1 cellular context compared by ENCODE assay signal in genomic region chr5:64768358-64769312, GRCh38.
TF ChIP-seq lines count a peak whose summit lies in the region.

A gene with protein sequence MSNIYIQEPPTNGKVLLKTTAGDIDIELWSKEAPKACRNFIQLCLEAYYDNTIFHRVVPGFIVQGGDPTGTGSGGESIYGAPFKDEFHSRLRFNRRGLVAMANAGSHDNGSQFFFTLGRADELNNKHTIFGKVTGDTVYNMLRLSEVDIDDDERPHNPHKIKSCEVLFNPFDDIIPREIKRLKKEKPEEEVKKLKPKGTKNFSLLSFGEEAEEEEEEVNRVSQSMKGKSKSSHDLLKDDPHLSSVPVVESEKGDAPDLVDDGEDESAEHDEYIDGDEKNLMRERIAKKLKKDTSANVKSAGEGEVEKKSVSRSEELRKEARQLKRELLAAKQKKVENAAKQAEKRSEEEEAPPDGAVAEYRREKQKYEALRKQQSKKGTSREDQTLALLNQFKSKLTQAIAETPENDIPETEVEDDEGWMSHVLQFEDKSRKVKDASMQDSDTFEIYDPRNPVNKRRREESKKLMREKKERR (plus strand): TSS chr5:64768930. CDS start chr5:64769147, 217 bp downstream.
Gene SREK1IP1 (minus strand): TSS chr5:64768691. CDS start chr5:64768517, 174 bp downstream.

TF ChIP-seq in K562, 482 proteins besides CTCF, POLR2A, EP300 and RAD21 (continued from another document and continues in another):
- 0 out of 2 replicates have a peak, but pooled peaks have one; percentile 24 for TF ChIP-seq E2F4 (CRISPR knock-in tag; IDR thresholded peaks at IDR 0.05; ENCODE audit: low read depth)
- TF ChIP-seq, protein P1, sequence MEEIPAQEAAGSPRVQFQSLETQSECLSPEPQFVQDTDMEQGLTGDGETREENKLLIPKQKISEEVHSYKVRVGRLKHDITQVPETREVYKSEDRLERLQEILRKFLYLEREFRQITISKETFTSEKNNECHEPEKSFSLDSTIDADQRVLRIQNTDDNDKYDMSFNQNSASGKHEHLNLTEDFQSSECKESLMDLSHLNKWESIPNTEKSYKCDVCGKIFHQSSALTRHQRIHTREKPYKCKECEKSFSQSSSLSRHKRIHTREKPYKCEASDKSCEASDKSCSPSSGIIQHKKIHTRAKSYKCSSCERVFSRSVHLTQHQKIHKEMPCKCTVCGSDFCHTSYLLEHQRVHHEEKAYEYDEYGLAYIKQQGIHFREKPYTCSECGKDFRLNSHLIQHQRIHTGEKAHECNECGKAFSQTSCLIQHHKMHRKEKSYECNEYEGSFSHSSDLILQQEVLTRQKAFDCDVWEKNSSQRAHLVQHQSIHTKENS (CRISPR knock-in tag; IDR thresholded peaks at IDR 0.05), result no peak
- peak; percentile 61 for TF ChIP-seq MYC (IDR thresholded peaks at IDR 0.05; ENCODE audit: low read depth, low read length)
- TF ChIP-seq MYC (CRISPR knock-in tag; IDR thresholded peaks at IDR 0.05; ENCODE audit: borderline replicate concordance, low read depth), result 0 out of 2 replicates have a peak, but pooled peaks have one; percentile 28
- no peak for TF ChIP-seq ZNF766 (CRISPR knock-in tag; conservative IDR thresholded peaks at IDR 0.05)
- TF ChIP-seq BCL6 (CRISPR knock-in tag; IDR thresholded peaks at IDR 0.05), result no peak
- no peak; a peak in 2 of 4 replicates for TF ChIP-seq HDAC1 (IDR thresholded peaks at IDR 0.05)
- TF ChIP-seq ARID1B (IDR thresholded peaks at IDR 0.05), result 0 out of 2 replicates have a peak, but pooled peaks have one; percentile 9
- TF ChIP-seq HDAC3 (IDR thresholded peaks at IDR 0.05; ENCODE audit: borderline replicate concordance, partially characterized antibody), result peak; percentile 54
- TF ChIP-seq NR2C1 (IDR thresholded peaks at IDR 0.05), result peak; percentile 43; the same call in 1 of the 2 replicates
- peak; percentile 42; the same call in 1 of the 2 replicates for TF ChIP-seq NR2C1 (tag; IDR thresholded peaks at IDR 0.05)
- TF ChIP-seq CREB3L1 (IDR thresholded peaks at IDR 0.05; ENCODE audit: borderline replicate concordance, low read depth), result peak; percentile 31; the same call in 1 of the 2 replicates
- TF ChIP-seq CHD4 (IDR thresholded peaks at IDR 0.05; ENCODE audit: insufficient read depth, insufficient replicate concordance, low read depth, low read length, poor library complexity, severe bottlenecking), result no peak
- peak; percentile 61 for TF ChIP-seq POLR2B (IDR thresholded peaks at IDR 0.05; ENCODE audit: low read depth, partially characterized antibody)
- no peak for TF ChIP-seq JUNB (CRISPR knock-in tag; conservative IDR thresholded peaks at IDR 0.05)
- peak; percentile 69; the same call in 1 of the 2 replicates for TF ChIP-seq NKRF (IDR thresholded peaks at IDR 0.05; ENCODE audit: borderline replicate concordance)
- TF ChIP-seq, protein P2, sequence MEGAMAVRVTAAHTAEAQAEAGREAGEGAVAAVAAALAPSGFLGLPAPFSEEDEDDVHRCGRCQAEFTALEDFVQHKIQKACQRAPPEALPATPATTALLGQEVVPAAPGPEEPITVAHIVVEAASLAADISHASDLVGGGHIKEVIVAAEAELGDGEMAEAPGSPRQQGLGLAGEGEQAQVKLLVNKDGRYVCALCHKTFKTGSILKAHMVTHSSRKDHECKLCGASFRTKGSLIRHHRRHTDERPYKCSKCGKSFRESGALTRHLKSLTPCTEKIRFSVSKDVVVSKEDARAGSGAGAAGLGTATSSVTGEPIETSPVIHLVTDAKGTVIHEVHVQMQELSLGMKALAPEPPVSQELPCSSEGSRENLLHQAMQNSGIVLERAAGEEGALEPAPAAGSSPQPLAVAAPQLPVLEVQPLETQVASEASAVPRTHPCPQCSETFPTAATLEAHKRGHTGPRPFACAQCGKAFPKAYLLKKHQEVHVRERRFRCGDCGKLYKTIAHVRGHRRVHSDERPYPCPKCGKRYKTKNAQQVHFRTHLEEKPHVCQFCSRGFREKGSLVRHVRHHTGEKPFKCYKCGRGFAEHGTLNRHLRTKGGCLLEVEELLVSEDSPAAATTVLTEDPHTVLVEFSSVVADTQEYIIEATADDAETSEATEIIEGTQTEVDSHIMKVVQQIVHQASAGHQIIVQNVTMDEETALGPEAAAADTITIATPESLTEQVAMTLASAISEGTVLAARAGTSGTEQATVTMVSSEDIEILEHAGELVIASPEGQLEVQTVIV (CRISPR knock-in tag; IDR thresholded peaks at IDR 0.05; ENCODE audit: borderline replicate concordance), result no peak
- TF ChIP-seq CUX1 (CRISPR knock-in tag; IDR thresholded peaks at IDR 0.05), result no peak
- 0 out of 2 replicates have a peak, but pooled peaks have one; percentile 7 for TF ChIP-seq RAD51 (IDR thresholded peaks at IDR 0.05; ENCODE audit: borderline replicate concordance, low read depth)
- TF ChIP-seq RB1 (IDR thresholded peaks at IDR 0.05; ENCODE audit: low read depth), result peak; percentile 32; the same call in 1 of the 2 replicates
- 0 out of 2 replicates have a peak, but pooled peaks have one; percentile 5 for TF ChIP-seq ZNF316 (IDR thresholded peaks at IDR 0.05)
- TF ChIP-seq, protein P3, sequence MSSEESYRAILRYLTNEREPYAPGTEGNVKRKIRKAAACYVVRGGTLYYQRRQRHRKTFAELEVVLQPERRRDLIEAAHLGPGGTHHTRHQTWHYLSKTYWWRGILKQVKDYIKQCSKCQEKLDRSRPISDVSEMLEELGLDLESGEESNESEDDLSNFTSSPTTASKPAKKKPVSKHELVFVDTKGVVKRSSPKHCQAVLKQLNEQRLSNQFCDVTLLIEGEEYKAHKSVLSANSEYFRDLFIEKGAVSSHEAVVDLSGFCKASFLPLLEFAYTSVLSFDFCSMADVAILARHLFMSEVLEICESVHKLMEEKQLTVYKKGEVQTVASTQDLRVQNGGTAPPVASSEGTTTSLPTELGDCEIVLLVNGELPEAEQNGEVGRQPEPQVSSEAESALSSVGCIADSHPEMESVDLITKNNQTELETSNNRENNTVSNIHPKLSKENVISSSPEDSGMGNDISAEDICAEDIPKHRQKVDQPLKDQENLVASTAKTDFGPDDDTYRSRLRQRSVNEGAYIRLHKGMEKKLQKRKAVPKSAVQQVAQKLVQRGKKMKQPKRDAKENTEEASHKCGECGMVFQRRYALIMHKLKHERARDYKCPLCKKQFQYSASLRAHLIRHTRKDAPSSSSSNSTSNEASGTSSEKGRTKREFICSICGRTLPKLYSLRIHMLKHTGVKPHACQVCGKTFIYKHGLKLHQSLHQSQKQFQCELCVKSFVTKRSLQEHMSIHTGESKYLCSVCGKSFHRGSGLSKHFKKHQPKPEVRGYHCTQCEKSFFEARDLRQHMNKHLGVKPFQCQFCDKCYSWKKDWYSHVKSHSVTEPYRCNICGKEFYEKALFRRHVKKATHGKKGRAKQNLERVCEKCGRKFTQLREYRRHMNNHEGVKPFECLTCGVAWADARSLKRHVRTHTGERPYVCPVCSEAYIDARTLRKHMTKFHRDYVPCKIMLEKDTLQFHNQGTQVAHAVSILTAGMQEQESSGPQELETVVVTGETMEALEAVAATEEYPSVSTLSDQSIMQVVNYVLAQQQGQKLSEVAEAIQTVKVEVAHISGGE (CRISPR knock-in tag; IDR thresholded peaks at IDR 0.05), result peak; percentile 93 to 99 (median 98)
- 0 out of 2 replicates have a peak, but pooled peaks have one; percentile 19 for TF ChIP-seq SOX6 (IDR thresholded peaks at IDR 0.05)
- TF ChIP-seq, protein P4, sequence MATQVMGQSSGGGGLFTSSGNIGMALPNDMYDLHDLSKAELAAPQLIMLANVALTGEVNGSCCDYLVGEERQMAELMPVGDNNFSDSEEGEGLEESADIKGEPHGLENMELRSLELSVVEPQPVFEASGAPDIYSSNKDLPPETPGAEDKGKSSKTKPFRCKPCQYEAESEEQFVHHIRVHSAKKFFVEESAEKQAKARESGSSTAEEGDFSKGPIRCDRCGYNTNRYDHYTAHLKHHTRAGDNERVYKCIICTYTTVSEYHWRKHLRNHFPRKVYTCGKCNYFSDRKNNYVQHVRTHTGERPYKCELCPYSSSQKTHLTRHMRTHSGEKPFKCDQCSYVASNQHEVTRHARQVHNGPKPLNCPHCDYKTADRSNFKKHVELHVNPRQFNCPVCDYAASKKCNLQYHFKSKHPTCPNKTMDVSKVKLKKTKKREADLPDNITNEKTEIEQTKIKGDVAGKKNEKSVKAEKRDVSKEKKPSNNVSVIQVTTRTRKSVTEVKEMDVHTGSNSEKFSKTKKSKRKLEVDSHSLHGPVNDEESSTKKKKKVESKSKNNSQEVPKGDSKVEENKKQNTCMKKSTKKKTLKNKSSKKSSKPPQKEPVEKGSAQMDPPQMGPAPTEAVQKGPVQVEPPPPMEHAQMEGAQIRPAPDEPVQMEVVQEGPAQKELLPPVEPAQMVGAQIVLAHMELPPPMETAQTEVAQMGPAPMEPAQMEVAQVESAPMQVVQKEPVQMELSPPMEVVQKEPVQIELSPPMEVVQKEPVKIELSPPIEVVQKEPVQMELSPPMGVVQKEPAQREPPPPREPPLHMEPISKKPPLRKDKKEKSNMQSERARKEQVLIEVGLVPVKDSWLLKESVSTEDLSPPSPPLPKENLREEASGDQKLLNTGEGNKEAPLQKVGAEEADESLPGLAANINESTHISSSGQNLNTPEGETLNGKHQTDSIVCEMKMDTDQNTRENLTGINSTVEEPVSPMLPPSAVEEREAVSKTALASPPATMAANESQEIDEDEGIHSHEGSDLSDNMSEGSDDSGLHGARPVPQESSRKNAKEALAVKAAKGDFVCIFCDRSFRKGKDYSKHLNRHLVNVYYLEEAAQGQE (CRISPR knock-in tag; IDR thresholded peaks at IDR 0.05; ENCODE audit: low read depth), result no peak
- no peak for TF ChIP-seq ZBTB8A (IDR thresholded peaks at IDR 0.05; ENCODE audit: partially characterized antibody)
- TF ChIP-seq CAMTA2 (CRISPR knock-in tag; conservative IDR thresholded peaks at IDR 0.05), result no peak
- TF ChIP-seq, protein P5, sequence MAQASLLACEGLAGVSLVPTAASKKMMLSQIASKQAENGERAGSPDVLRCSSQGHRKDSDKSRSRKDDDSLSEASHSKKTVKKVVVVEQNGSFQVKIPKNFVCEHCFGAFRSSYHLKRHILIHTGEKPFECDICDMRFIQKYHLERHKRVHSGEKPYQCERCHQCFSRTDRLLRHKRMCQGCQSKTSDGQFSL (CRISPR knock-in tag; IDR thresholded peaks at IDR 0.05), result 0 out of 2 replicates have a peak, but pooled peaks have one; percentile 43
- TF ChIP-seq, protein P5 (tag; IDR thresholded peaks at IDR 0.05), result no peak
- TF ChIP-seq SRF (CRISPR knock-in tag; IDR thresholded peaks at IDR 0.05), result 0 out of 4 replicates have a peak, but pooled peaks of 1 of the 2 experiments have one; percentile 15
